In the genomic region with DNA sequence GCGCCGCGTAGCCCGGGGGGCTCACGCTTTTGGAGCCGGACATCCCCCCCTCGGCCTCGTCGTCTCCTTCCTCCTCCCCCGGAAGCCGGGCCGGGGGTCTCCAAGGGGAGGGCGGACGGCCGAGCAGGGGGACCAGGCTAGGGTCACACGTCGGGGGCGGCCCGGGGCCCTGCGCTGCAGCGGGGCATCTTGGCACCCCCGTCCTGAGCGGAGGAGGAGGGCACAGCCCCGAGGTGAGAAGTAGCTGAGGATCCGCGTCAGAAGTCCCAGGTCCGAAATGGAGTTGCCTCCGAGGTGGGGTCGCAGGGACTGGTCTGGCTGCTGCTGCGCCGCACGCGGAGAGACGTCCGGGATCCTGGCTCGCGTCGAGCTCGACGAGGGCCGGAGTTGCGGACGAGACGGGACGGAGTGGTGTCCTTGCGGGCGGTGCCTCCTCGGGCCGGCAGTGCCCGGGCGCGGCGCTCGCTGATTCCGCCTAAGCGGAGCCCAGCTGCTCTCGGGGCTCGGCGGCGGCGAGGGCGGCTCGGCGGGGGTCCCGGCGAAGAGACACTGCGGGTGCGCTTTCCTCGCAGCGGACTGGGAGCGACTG, we compare ENCODE assay signal across 8 cellular contexts. TPM values are rescaled to one million over a fixed set of nuclear protein-coding genes. Genes with fewer than 3 reads are reported as not detected.
A peak's percentile ranks its signal among the peaks of the same experiment; 100 is the strongest.
DNase-seq lines count a peak whose midpoint lies in the region; ATAC-seq, FAIRE-seq and TF ChIP-seq lines count a peak whose summit lies in the region.

Gene ADCY5 (minus strand): TSS at position 588 of the 589 bp plus-strand sequence. CDS start 545 bp downstream, at position 43.

- no peak for TF ChIP-seq EP300 in neural cell (conservative IDR thresholded peaks at IDR 0.05; ENCODE audit: poor library complexity, severe bottlenecking)

- TF ChIP-seq CTCF in fibroblast of mammary gland (conservative IDR thresholded peaks at IDR 0.05; ENCODE audit: control insufficient read depth, insufficient read depth, low read depth, low read length) (no peak), neural cell (IDR thresholded peaks at IDR 0.05; ENCODE audit: poor library complexity, severe bottlenecking) (no peak)

- peaks cover 27% of the 10 kb centered on the region for H3K27me3 ChIP-seq in neural cell (ENCODE audit: insufficient read depth, low read depth, low read length)

- no peak for TF ChIP-seq RAD21 in neural cell (conservative IDR thresholded peaks at IDR 0.05)

- no peaks in the 10 kb centered on the region for H3F3A ChIP-seq in neural cell (ENCODE audit: insufficient read depth, low read length, poor library complexity, severe bottlenecking)

- H4K20me1 ChIP-seq in neural cell (ENCODE audit: insufficient read depth), result no peaks in the 10 kb centered on the region

- H3K9me2 ChIP-seq in neural cell (ENCODE audit: insufficient read depth, low read length), result no peaks in the 10 kb centered on the region

- peak; percentile 38 for DNase-seq in GM12891 (ENCODE audit: insufficient read length, low spot score)
- DNase-seq in fibroblast of mammary gland (ENCODE audit: low read depth), result no peak
- no peak for DNase-seq in superior temporal gyrus (ENCODE audit: extremely low spot score)
- no peak for DNase-seq in NCI-H524 treated with DMSO at 0.1 percent for 48 hours (lab: John Stamatoyannopoulos, UW)

- no peaks in the 10 kb centered on the region for H3K9me3 ChIP-seq in neural cell (ENCODE audit: low read length)

- peak within 1 kb of the TSS; percentile 24 for H3K27ac ChIP-seq in neural cell (ENCODE audit: low read length)

- ATAC-seq in SK-N-SH treated with all-trans-retinoic acid at 6 μM for 48 hours (peak; percentile 43), GM19035 (IDR thresholded peaks at IDR 0.05; ENCODE audit: unreplicated experiment) (no peak), GM21447 (IDR thresholded peaks at IDR 0.05; ENCODE audit: unreplicated experiment) (no peak)

- H2AFZ ChIP-seq in neural cell (ENCODE audit: low read depth, low read length), result peak within 1 kb of the TSS; percentile 65

- TF ChIP-seq POLR2A in GM12891 (IDR thresholded peaks at IDR 0.05; ENCODE audit: low read depth, low read length), result no peak

- peak within 1 kb of the TSS; percentile 44 for H3K4me2 ChIP-seq in neural cell (ENCODE audit: low read length)

- FAIRE-seq in GM12891 (lab: Jason Lieb, UNC), result no peak

- H3K4me3 ChIP-seq in fibroblast of mammary gland (ENCODE audit: control insufficient read depth, low read depth, low read length) (peak within 1 kb of the TSS; percentile 41), neural cell (ENCODE audit: low read length) (peak within 1 kb of the TSS; percentile 84)

- H3K79me2 ChIP-seq in neural cell (replicated peaks; ENCODE audit: insufficient read depth, low read length), result peaks cover 12% of the 10 kb centered on the region

- peak within 1 kb of the TSS; percentile 78 for H3K9ac ChIP-seq in neural cell (ENCODE audit: low read length)

- no peaks in the 10 kb centered on the region for H3K36me3 ChIP-seq in neural cell (ENCODE audit: insufficient read depth, low read length)

TF ChIP-seq in GM12891, 5 proteins besides CTCF, POLR2A, EP300 and RAD21:
- TF ChIP-seq SPI1 (IDR thresholded peaks at IDR 0.05; ENCODE audit: low read depth, low read length) (no peak), POU2F2 (IDR thresholded peaks at IDR 0.05; ENCODE audit: low read depth, low read length) (no peak), PAX5 (IDR thresholded peaks at IDR 0.05; ENCODE audit: insufficient read depth, low read length, severe bottlenecking) (no peak), POLR2AphosphoS5 (IDR thresholded peaks at IDR 0.05; ENCODE audit: low read depth, low read length) (no peak), TAF1 (IDR thresholded peaks at IDR 0.05; ENCODE audit: low read depth, low read length) (no peak)
TF ChIP-seq in GM12891: peak in this region for 0.

TF ChIP-seq in SK-N-SH treated with all-trans-retinoic acid at 6 μM for 48 hours, 23 proteins besides CTCF, POLR2A, EP300 and RAD21 (continues in another document):
- no peak for TF ChIP-seq ZC3H10 (CRISPR knock-in tag; IDR thresholded peaks at IDR 0.05)
- no peak for TF ChIP-seq PPARA (CRISPR knock-in tag; IDR thresholded peaks at IDR 0.05; ENCODE audit: borderline replicate concordance)
- no peak for TF ChIP-seq ESRRG (CRISPR knock-in tag; IDR thresholded peaks at IDR 0.05)
- TF ChIP-seq ZNF8 (CRISPR knock-in tag; IDR thresholded peaks at IDR 0.05), result no peak
- no peak for TF ChIP-seq ARNTL (CRISPR knock-in tag; IDR thresholded peaks at IDR 0.05; ENCODE audit: borderline replicate concordance, low read depth)
- TF ChIP-seq RARB (CRISPR knock-in tag; IDR thresholded peaks at IDR 0.05), result no peak
- TF ChIP-seq, protein P1, sequence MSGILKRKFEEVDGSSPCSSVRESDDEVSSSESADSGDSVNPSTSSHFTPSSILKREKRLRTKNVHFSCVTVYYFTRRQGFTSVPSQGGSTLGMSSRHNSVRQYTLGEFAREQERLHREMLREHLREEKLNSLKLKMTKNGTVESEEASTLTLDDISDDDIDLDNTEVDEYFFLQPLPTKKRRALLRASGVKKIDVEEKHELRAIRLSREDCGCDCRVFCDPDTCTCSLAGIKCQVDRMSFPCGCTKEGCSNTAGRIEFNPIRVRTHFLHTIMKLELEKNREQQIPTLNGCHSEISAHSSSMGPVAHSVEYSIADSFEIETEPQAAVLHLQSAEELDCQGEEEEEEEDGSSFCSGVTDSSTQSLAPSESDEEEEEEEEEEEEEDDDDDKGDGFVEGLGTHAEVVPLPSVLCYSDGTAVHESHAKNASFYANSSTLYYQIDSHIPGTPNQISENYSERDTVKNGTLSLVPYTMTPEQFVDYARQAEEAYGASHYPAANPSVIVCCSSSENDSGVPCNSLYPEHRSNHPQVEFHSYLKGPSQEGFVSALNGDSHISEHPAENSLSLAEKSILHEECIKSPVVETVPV (CRISPR knock-in tag; IDR thresholded peaks at IDR 0.05), result no peak
- TF ChIP-seq OSR1 (CRISPR knock-in tag; IDR thresholded peaks at IDR 0.05), result no peak
- no peak for TF ChIP-seq ZFP30 (CRISPR knock-in tag; IDR thresholded peaks at IDR 0.05)
- TF ChIP-seq ZNF70 (CRISPR knock-in tag; IDR thresholded peaks at IDR 0.05), result no peak
- TF ChIP-seq CSDC2 (CRISPR knock-in tag; IDR thresholded peaks at IDR 0.05), result no peak
- TF ChIP-seq ZNF565 (CRISPR knock-in tag; conservative IDR thresholded peaks at IDR 0.05; ENCODE audit: low read depth), result no peak
- no peak for TF ChIP-seq GLIS3 (CRISPR knock-in tag; IDR thresholded peaks at IDR 0.05)
- TF ChIP-seq CREB5 (CRISPR knock-in tag; IDR thresholded peaks at IDR 0.05; ENCODE audit: low read depth), result no peak

TF ChIP-seq in neural cell, 6 proteins besides CTCF, POLR2A, EP300 and RAD21:
- TF ChIP-seq REST (IDR thresholded peaks at IDR 0.05; ENCODE audit: borderline replicate concordance) (no peak), SMC3 (conservative IDR thresholded peaks at IDR 0.05; ENCODE audit: poor library complexity) (no peak), POLR2AphosphoS5 (IDR thresholded peaks at IDR 0.05) (no peak), TAF1 (IDR thresholded peaks at IDR 0.05; ENCODE audit: low read depth) (no peak), MXI1 (conservative IDR thresholded peaks at IDR 0.05; ENCODE audit: poor library complexity, severe bottlenecking) (no peak), EZH2 (IDR thresholded peaks at IDR 0.05; ENCODE audit: borderline replicate concordance, insufficient read depth, low read length, poor library complexity, severe bottlenecking) (no peak)

RNA-seq across cellular contexts. Expression of gene ADCY5, which starts in this region (rescaled TPM):
- polyA plus RNA-seq in GM12891 (2012; ENCODE audit: low read depth, missing spikeins), result 0.03 TPM
- polyA plus RNA-seq in neural cell, result 7.7 and 8.4 TPM in 2 replicates
- 24.2 and 26.8 TPM in 2 replicates for polyA minus RNA-seq in neural cell
